In the genomic region with DNA sequence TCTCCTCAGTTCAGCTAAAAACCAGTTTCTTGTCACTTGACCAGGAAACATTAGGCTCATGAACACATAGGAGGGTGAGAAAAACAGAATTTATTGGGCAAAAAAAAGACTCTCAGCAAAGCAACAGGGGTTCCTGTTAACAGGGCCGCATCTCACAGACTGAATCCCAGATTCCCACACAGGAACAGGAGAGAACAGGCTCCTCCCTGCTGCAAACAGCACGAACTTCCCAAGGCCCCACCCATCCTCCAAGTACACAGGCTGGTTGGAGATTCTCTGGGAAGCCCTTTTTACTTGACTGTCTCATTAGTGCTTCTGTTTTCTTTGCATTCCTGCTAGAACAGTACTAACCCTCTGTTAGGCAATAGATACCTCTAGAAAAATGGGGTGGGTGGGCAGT, we compare ENCODE assay signal across 2 cellular contexts.
TF ChIP-seq lines count a peak whose summit lies in the region.

No MANE protein-coding gene starts in this region.

TF ChIP-seq in HepG2, 621 proteins besides CTCF, POLR2A, EP300 and RAD21:
- TF ChIP-seq ZNF607 (CRISPR knock-in tag; IDR thresholded peaks at IDR 0.05; ENCODE audit: borderline replicate concordance), result no peak
- TF ChIP-seq ZNF839 (CRISPR knock-in tag; IDR thresholded peaks at IDR 0.05; ENCODE audit: borderline replicate concordance), result no peak
- no peak for TF ChIP-seq MAFG (CRISPR knock-in tag; IDR thresholded peaks at IDR 0.05)
- no peak for TF ChIP-seq STAG1 (CRISPR knock-in tag; IDR thresholded peaks at IDR 0.05)
- no peak for TF ChIP-seq CREM (IDR thresholded peaks at IDR 0.05)
- TF ChIP-seq CREM (CRISPR knock-in tag; IDR thresholded peaks at IDR 0.05), result no peak
- TF ChIP-seq, protein P1, sequence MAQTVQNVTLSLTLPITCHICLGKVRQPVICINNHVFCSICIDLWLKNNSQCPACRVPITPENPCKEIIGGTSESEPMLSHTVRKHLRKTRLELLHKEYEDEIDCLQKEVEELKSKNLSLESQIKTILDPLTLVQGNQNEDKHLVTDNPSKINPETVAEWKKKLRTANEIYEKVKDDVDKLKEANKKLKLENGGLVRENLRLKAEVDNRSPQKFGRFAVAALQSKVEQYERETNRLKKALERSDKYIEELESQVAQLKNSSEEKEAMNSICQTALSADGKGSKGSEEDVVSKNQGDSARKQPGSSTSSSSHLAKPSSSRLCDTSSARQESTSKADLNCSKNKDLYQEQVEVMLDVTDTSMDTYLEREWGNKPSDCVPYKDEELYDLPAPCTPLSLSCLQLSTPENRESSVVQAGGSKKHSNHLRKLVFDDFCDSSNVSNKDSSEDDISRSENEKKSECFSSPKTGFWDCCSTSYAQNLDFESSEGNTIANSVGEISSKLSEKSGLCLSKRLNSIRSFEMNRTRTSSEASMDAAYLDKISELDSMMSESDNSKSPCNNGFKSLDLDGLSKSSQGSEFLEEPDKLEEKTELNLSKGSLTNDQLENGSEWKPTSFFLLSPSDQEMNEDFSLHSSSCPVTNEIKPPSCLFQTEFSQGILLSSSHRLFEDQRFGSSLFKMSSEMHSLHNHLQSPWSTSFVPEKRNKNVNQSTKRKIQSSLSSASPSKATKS (CRISPR knock-in tag; IDR thresholded peaks at IDR 0.05), result no peak
- TF ChIP-seq, protein P2, sequence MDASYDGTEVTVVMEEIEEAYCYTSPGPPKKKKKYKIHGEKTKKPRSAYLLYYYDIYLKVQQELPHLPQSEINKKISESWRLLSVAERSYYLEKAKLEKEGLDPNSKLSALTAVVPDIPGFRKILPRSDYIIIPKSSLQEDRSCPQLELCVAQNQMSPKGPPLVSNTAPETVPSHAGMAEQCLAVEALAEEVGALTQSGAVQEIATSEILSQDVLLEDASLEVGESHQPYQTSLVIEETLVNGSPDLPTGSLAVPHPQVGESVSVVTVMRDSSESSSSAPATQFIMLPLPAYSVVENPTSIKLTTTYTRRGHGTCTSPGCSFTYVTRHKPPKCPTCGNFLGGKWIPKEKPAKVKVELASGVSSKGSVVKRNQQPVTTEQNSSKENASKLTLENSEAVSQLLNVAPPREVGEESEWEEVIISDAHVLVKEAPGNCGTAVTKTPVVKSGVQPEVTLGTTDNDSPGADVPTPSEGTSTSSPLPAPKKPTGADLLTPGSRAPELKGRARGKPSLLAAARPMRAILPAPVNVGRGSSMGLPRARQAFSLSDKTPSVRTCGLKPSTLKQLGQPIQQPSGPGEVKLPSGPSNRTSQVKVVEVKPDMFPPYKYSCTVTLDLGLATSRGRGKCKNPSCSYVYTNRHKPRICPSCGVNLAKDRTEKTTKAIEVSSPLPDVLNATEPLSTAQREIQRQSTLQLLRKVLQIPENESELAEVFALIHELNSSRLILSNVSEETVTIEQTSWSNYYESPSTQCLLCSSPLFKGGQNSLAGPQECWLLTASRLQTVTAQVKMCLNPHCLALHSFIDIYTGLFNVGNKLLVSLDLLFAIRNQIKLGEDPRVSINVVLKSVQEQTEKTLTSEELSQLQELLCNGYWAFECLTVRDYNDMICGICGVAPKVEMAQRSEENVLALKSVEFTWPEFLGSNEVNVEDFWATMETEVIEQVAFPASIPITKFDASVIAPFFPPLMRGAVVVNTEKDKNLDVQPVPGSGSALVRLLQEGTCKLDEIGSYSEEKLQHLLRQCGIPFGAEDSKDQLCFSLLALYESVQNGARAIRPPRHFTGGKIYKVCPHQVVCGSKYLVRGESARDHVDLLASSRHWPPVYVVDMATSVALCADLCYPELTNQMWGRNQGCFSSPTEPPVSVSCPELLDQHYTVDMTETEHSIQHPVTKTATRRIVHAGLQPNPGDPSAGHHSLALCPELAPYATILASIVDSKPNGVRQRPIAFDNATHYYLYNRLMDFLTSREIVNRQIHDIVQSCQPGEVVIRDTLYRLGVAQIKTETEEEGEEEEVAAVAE (CRISPR knock-in tag; IDR thresholded peaks at IDR 0.05; ENCODE audit: borderline replicate concordance), result no peak

TF ChIP-seq in endothelial cell of umbilical vein, 7 proteins besides CTCF, POLR2A, EP300 and RAD21:
- TF ChIP-seq MYC (IDR thresholded peaks at IDR 0.05; ENCODE audit: low read depth, low read length) (no peak), JUN (IDR thresholded peaks at IDR 0.05; ENCODE audit: borderline replicate concordance, insufficient read depth, insufficient read length, low read depth) (no peak), POLR2AphosphoS5 (IDR thresholded peaks at IDR 0.05; ENCODE audit: insufficient read depth, low read depth, low read length) (no peak), GATA2 (IDR thresholded peaks at IDR 0.05; ENCODE audit: insufficient read depth, insufficient read length, low read depth, low read length) (no peak), FOS (IDR thresholded peaks at IDR 0.05; ENCODE audit: borderline replicate concordance, insufficient read depth, low read length) (no peak), EZH2 (IDR thresholded peaks at IDR 0.05; ENCODE audit: borderline replicate concordance, low read depth, low read length, severe bottlenecking) (no peak)
- TF ChIP-seq, protein P3, sequence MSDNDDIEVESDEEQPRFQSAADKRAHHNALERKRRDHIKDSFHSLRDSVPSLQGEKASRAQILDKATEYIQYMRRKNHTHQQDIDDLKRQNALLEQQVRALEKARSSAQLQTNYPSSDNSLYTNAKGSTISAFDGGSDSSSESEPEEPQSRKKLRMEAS (IDR thresholded peaks at IDR 0.05; ENCODE audit: insufficient read depth, insufficient read length), result no peak
